ENCODE assay signal across 1 cellular context in the genomic region with DNA sequence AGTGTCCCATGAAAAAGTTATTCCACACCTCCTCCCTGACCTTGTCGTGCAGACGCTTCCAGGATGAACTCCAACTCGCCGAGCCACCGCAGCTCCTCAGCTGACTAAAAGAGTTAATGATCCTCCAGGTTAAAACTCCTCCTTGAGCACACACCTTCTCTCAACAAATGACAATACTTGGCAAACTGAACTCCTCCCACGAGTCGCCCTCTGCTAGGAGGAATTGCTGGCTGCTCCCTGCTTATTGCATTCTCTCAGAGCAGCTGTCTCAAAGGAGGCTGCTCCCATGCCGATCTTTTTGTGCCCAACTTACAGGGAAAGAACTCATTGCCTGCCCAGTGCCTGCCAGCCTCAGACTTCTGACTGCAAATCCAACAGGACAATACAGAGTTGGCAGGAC.
TF ChIP-seq lines count a peak whose summit lies in the region.

Gene ATP13A4, minus strand, starts transcription at position 106 of the 400 bp plus-strand sequence. Its CDS starts 96 bp downstream, at position 10.

TF ChIP-seq in WTC11, 78 proteins besides CTCF, POLR2A, EP300 and RAD21 (continued from another document):
- TF ChIP-seq ZNF532 (CRISPR knock-in tag; IDR thresholded peaks at IDR 0.05; ENCODE audit: borderline replicate concordance) = no peak
- no peak for TF ChIP-seq ZNF425 (CRISPR knock-in tag; conservative IDR thresholded peaks at IDR 0.05)
- no peak for TF ChIP-seq RORB (CRISPR knock-in tag; IDR thresholded peaks at IDR 0.05)
- no peak for TF ChIP-seq ZNF281 (CRISPR knock-in tag; IDR thresholded peaks at IDR 0.05)
- no peak for TF ChIP-seq ARID4B (CRISPR knock-in tag; IDR thresholded peaks at IDR 0.05; ENCODE audit: borderline replicate concordance)
- TF ChIP-seq JUN (CRISPR knock-in tag; IDR thresholded peaks at IDR 0.05) = no peak
- no peak for TF ChIP-seq FOXJ3 (CRISPR knock-in tag; IDR thresholded peaks at IDR 0.05; ENCODE audit: borderline replicate concordance)
- TF ChIP-seq ZSCAN18 (CRISPR knock-in tag; IDR thresholded peaks at IDR 0.05) = no peak
- TF ChIP-seq E2F1 (CRISPR knock-in tag; IDR thresholded peaks at IDR 0.05) = no peak
- TF ChIP-seq SOX15 (CRISPR knock-in tag; IDR thresholded peaks at IDR 0.05) = no peak
- TF ChIP-seq AFF4 (CRISPR knock-in tag; IDR thresholded peaks at IDR 0.05; ENCODE audit: borderline replicate concordance) = no peak
- TF ChIP-seq, protein P1, sequence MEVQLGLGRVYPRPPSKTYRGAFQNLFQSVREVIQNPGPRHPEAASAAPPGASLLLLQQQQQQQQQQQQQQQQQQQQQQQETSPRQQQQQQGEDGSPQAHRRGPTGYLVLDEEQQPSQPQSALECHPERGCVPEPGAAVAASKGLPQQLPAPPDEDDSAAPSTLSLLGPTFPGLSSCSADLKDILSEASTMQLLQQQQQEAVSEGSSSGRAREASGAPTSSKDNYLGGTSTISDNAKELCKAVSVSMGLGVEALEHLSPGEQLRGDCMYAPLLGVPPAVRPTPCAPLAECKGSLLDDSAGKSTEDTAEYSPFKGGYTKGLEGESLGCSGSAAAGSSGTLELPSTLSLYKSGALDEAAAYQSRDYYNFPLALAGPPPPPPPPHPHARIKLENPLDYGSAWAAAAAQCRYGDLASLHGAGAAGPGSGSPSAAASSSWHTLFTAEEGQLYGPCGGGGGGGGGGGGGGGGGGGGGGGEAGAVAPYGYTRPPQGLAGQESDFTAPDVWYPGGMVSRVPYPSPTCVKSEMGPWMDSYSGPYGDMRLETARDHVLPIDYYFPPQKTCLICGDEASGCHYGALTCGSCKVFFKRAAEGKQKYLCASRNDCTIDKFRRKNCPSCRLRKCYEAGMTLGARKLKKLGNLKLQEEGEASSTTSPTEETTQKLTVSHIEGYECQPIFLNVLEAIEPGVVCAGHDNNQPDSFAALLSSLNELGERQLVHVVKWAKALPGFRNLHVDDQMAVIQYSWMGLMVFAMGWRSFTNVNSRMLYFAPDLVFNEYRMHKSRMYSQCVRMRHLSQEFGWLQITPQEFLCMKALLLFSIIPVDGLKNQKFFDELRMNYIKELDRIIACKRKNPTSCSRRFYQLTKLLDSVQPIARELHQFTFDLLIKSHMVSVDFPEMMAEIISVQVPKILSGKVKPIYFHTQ (CRISPR knock-in tag; IDR thresholded peaks at IDR 0.05) = no peak
